In genomic region chr10:103718247-103718620, GRCh38 we compare ENCODE assay signal across 21 cellular contexts.
"Had no signal": no experiment of that assay in that cellular context is flagged by ENCODE, and none has a peak within 500 bp of the region (broad histone marks: within the 10 kb centered on the region; RNA-seq: fewer than 3 reads in every experiment).

No MANE protein-coding gene starts in this region.

- H3K36me3 Mint-ChIP-seq: activated naive CD8-positive, alpha-beta T cell; natural killer cell treated with Interleukin-12 subunit alpha and Interleukin-12 subunit beta and Interleukin-15 and Interleukin-18, amount 100 ng/mL, for 72 hours had no signal

- H3K9me3 ChIP-seq: esophagus muscularis mucosa, heart right ventricle, left lung, mucosa of descending colon, transverse colon had no signal

- H3K4me1 ChIP-seq: left lung had no signal

- FAIRE-seq: endothelial cell of umbilical vein, urothelium cell line had no signal

- H3K27me3 Mint-ChIP-seq: activated naive CD8-positive, alpha-beta T cell; natural killer cell treated with Interleukin-12 subunit alpha and Interleukin-12 subunit beta and Interleukin-15 and Interleukin-18, amount 100 ng/mL, for 72 hours; stimulated activated naive CD8-positive, alpha-beta T cell treated with anti-CD3 and anti-CD28 coated beads, Interleukin-15, amount 100 ng/mL, for 72 hours had no signal

- H3K36me3 ChIP-seq: transverse colon had no signal

- H3K27me3 ChIP-seq: esophagus muscularis mucosa, heart right ventricle, left lung, transverse colon had no signal

- H3K27ac Mint-ChIP-seq: activated naive CD8-positive, alpha-beta T cell; natural killer cell treated with Interleukin-12 subunit alpha and Interleukin-12 subunit beta and Interleukin-15 and Interleukin-18, amount 100 ng/mL, for 72 hours had no signal

- H3K4me3 ChIP-seq: coronary artery, esophagus muscularis mucosa, heart right ventricle, left lung, lung, mucosa of descending colon, transverse colon had no signal

- DNase-seq: activated CD4-positive, alpha-beta T cell treated with anti-CD3 and anti-CD28 coated beads for 4 hours; activated CD4-positive, alpha-beta T cell treated with anti-CD3 and anti-CD28 coated beads, Interleukin-2, amount 50 U/mL, for 4 hours; activated effector memory CD4-positive, alpha-beta T cell treated with Interleukin-2 at 50 U/mL for 16 hours; activated naive CD4-positive, alpha-beta T cell treated with Interleukin-2 at 50 U/mL for 16 hours; activated T-cell treated with anti-CD3 and anti-CD28 coated beads for 4 hours; cerebellar nuclear complex; foreskin melanocyte; heart right ventricle; mucosa of descending colon; stimulated activated CD4-positive, alpha-beta T cell treated with anti-CD3 and anti-CD28 coated beads, Interleukin-2, amount 100 ng/mL, for 48 hours; stimulated activated naive CD8-positive, alpha-beta T cell treated with anti-CD3 and anti-CD28 coated beads, Interleukin-15, amount 100 ng/mL, for 72 hours; transverse colon had no signal

- H3K27ac ChIP-seq: coronary artery, esophagus muscularis mucosa, heart right ventricle, left lung, transverse colon had no signal

- H3K4me3 Mint-ChIP-seq: activated naive CD8-positive, alpha-beta T cell; natural killer cell treated with Interleukin-12 subunit alpha and Interleukin-12 subunit beta and Interleukin-15 and Interleukin-18, amount 100 ng/mL, for 72 hours; stimulated activated naive CD8-positive, alpha-beta T cell treated with anti-CD3 and anti-CD28 coated beads, Interleukin-15, amount 100 ng/mL, for 72 hours had no signal

- ATAC-seq: heart right ventricle; left lung; mucosa of descending colon; natural killer cell treated with Interleukin-12 subunit alpha and Interleukin-12 subunit beta and Interleukin-15 and Interleukin-18, amount 100 ng/mL, for 72 hours; right cardiac atrium; stimulated activated naive CD8-positive, alpha-beta T cell treated with anti-CD3 and anti-CD28 coated beads, Interleukin-15, amount 100 ng/mL, for 72 hours had no signal

- H3K9me3 Mint-ChIP-seq: natural killer cell treated with Interleukin-12 subunit alpha and Interleukin-12 subunit beta and Interleukin-15 and Interleukin-18, amount 100 ng/mL, for 72 hours; stimulated activated naive CD8-positive, alpha-beta T cell treated with anti-CD3 and anti-CD28 coated beads, Interleukin-15, amount 100 ng/mL, for 72 hours had no signal
